In the genomic region with DNA sequence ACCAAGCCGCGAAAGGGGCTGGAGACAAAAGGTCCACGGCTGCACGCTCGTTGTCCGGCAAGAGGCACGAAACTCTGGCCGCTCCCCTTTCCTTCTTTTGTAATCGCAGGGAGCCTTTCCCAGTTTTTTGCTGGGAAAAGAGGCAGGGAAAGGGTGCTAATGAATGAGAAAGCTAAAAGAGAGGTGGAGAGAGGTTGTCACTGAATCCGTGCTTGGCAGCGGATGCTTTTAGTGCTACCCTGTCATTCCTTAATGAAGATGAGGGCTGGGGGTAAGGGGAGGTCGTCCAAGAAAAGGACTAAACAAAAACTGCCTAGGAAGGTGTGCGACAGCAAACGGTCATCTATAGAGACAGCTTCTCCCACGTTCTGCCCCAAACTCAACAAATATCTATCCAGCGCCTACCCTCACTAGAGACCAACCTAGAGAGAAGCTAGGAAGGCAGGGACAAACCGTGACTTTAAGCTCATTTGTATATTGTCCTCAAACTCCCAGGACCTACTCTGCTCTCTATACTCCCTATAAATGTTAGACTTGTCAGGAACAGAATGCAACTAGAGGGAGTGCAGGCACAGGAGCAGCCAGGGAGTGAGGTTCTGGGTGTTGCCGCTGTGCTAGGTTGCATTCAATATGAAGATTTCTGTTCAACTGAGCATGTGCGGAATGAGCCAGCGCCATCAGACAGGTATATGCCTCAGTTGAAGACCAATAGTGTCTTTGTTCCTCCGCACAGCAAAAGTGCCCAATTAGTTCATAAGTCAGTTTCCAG, we compare ENCODE assay signal across 8 cellular contexts. TPM values are rescaled to one million over a fixed set of nuclear protein-coding genes. Genes with fewer than 3 reads are reported as not detected.
DNase-seq lines count a peak whose midpoint lies in the region; ATAC-seq and TF ChIP-seq lines count a peak whose summit lies in the region.

No MANE protein-coding gene starts in this region.

- peak overlapping the region; percentile 74 for H3K4me2 ChIP-seq in parathyroid adenoma (ENCODE audit: low read length)

- in situ Hi-C loops in HAP-1 (cut with MboI; ENCODE audit: low sequenced_read_pairs): no loop called here

- intact Hi-C loops in left ventricle myocardium inferior (cut with micrococcal nuclease): no loop called here

- H3K27ac ChIP-seq in left ventricle myocardium inferior (replicated peaks) (peak overlapping the region; percentile 92), parathyroid adenoma (peak overlapping the region; percentile 70)

- H3K9ac ChIP-seq in parathyroid adenoma: no peak overlapping the region

- H3K9me3 Mint-ChIP-seq in activated naive CD8-positive, alpha-beta T cell treated with anti-CD3 and anti-CD28 coated beads, Interleukin-2, amount 50 U/mL, for 24 hours: no peaks in the 10 kb centered on the region

- H3K4me3 Mint-ChIP-seq in activated naive CD8-positive, alpha-beta T cell treated with anti-CD3 and anti-CD28 coated beads, Interleukin-2, amount 50 U/mL, for 24 hours: peak overlapping the region; percentile 80

- H3K4me1 ChIP-seq in HAP-1 (peaks cover 12% of the 10 kb centered on the region), left ventricle myocardium inferior (peaks cover 5% of the 10 kb centered on the region), parathyroid adenoma (no peaks in the 10 kb centered on the region)

- H3K4me1 Mint-ChIP-seq in activated naive CD8-positive, alpha-beta T cell treated with anti-CD3 and anti-CD28 coated beads, Interleukin-2, amount 50 U/mL, for 24 hours: peaks cover 27% of the 10 kb centered on the region

- H3K27me3 Mint-ChIP-seq in activated naive CD8-positive, alpha-beta T cell treated with anti-CD3 and anti-CD28 coated beads, Interleukin-2, amount 50 U/mL, for 24 hours: no peaks in the 10 kb centered on the region

- H3K36me3 ChIP-seq in HAP-1 (replicated peaks): no peaks in the 10 kb centered on the region
- H3K36me3 ChIP-seq in left ventricle myocardium inferior: no peaks in the 10 kb centered on the region
- no peaks in the 10 kb centered on the region for H3K36me3 ChIP-seq in parathyroid adenoma (ENCODE audit: control insufficient read depth, insufficient read depth, low read length)

- no peaks in the 10 kb centered on the region for H3K36me3 Mint-ChIP-seq in activated naive CD8-positive, alpha-beta T cell treated with anti-CD3 and anti-CD28 coated beads, Interleukin-2, amount 50 U/mL, for 24 hours (ENCODE audit: low read depth)

- H3K27ac Mint-ChIP-seq in activated naive CD8-positive, alpha-beta T cell treated with anti-CD3 and anti-CD28 coated beads, Interleukin-2, amount 50 U/mL, for 24 hours: peak overlapping the region; percentile 14

- H3K79me2 ChIP-seq in parathyroid adenoma: peaks cover 2% of the 10 kb centered on the region

- H3K9me3 ChIP-seq in HAP-1: no peaks in the 10 kb centered on the region
- H3K9me3 ChIP-seq in left ventricle myocardium inferior (replicated peaks): no peaks in the 10 kb centered on the region
- no peaks in the 10 kb centered on the region for H3K9me3 ChIP-seq in parathyroid adenoma (ENCODE audit: control insufficient read depth, low read length)

- DNase-seq in AG10803 (ENCODE audit: low read depth): peak; percentile 20
- peak; percentile 42 to 56 for DNase-seq in HAP-1 (ENCODE audit: low spot score in 2 of 2)
- DNase-seq in NCI-H82 treated with DMSO at 0.1 percent for 48 hours (lab: John Stamatoyannopoulos, UW; ENCODE audit: unreplicated experiment): peak; percentile 33
- DNase-seq in activated naive CD8-positive, alpha-beta T cell treated with anti-CD3 and anti-CD28 coated beads, Interleukin-2, amount 50 U/mL, for 24 hours: peak; percentile 31
- DNase-seq in left ventricle myocardium inferior: no peak

- peak overlapping the region; percentile 72 for H2AFZ ChIP-seq in parathyroid adenoma

- H3K4me3 ChIP-seq in AG10803 (ENCODE audit: low read length) (peak overlapping the region; percentile 69), HAP-1 (peak overlapping the region; percentile 49), left ventricle myocardium inferior (peak overlapping the region; percentile 76), parathyroid adenoma (ENCODE audit: low read depth, low read length) (peak overlapping the region; percentile 68)

- ATAC-seq in activated naive CD8-positive, alpha-beta T cell treated with anti-CD3 and anti-CD28 coated beads, Interleukin-2, amount 50 U/mL, for 24 hours: no peak
- ATAC-seq in HG03108 (IDR thresholded peaks at IDR 0.05; ENCODE audit: unreplicated experiment) (no peak), GM19452 (IDR thresholded peaks at IDR 0.05; ENCODE audit: unreplicated experiment) (no peak)

- TF ChIP-seq CTCF in AG10803 (conservative IDR thresholded peaks at IDR 0.05; ENCODE audit: low read length): no peak; the same call in 1 of the 2 replicates
- no peak for TF ChIP-seq CTCF in left ventricle myocardium inferior (IDR thresholded peaks at IDR 0.05; ENCODE audit: borderline replicate concordance)
- no peak for TF ChIP-seq CTCF in parathyroid adenoma (IDR thresholded peaks at IDR 0.05)

- H3K27me3 ChIP-seq in HAP-1 (ENCODE audit: low read depth) (peaks cover 2% of the 10 kb centered on the region; the same call in 1 of the 2 replicates), left ventricle myocardium inferior (ENCODE audit: low read depth) (no peaks in the 10 kb centered on the region), parathyroid adenoma (ENCODE audit: control insufficient read depth, insufficient read depth, low read length) (no peaks in the 10 kb centered on the region)

RNA-seq across cellular contexts. Expression of a gene that starts 0.8 kb away (rescaled TPM):
- total RNA-seq in left ventricle myocardium inferior: 13.4 TPM
